Comparison of ENCODE assay signal across 14 cellular contexts in genomic region chr15:98845138-98845884, GRCh38.
DNase-seq lines count a peak whose midpoint lies in the region; ATAC-seq and TF ChIP-seq lines count a peak whose summit lies in the region.
"Had no signal": no experiment of that assay in that cellular context is flagged by ENCODE, and none has a peak within 500 bp of the region (broad histone marks: within the 10 kb centered on the region; RNA-seq: fewer than 3 reads in every experiment).

No MANE protein-coding gene starts in this region.

- POLR2A ChIA-PET in A673 (lab: Charles Lee; ENCODE audit: low non-redundant PET): no interaction called here

- H3K27ac Mint-ChIP-seq in activated T-helper 17 cell treated with anti-CD3 and anti-CD28 coated beads, Interleukin-2, amount 50 U/mL, for 72 hours: no peak overlapping the region
- H3K27ac Mint-ChIP-seq: B cell, brain had no signal

- DNase-seq in A673 (ENCODE audit: low spot score) (peak; percentile 57), kidney tubule cell (ENCODE audit: low spot score) (peak; percentile 23), mesenteric fat pad (ENCODE audit: low spot score) (no peak), dermis blood vessel endothelial cell (no peak)
- no peak for DNase-seq in stimulated activated CD4-positive, alpha-beta T cell treated with anti-CD3 and anti-CD28 coated beads, Interleukin-4, amount 100 ng/mL, for 1 hour
- DNase-seq: DMS53, kidney, NCI-H1105, transverse colon had no signal

- H3K4me1 ChIP-seq in A673 (ENCODE audit: insufficient read depth, low read length, poor library complexity, severe bottlenecking) (peaks cover 44% of the 10 kb centered on the region), HUES64 (ENCODE audit: insufficient read depth, low read length) (peaks cover 46% of the 10 kb centered on the region)

- intact Hi-C loops in A673 (cut with micrococcal nuclease; ENCODE audit: unreplicated experiment): no loop called here

- peaks cover 14% of the 10 kb centered on the region for H3K4me1 Mint-ChIP-seq in activated T-helper 17 cell treated with anti-CD3 and anti-CD28 coated beads, Interleukin-2, amount 50 U/mL, for 72 hours

- no peaks in the 10 kb centered on the region for H3K27me3 ChIP-seq in A673 (replicated peaks; ENCODE audit: insufficient read depth, low read depth, low read length, poor library complexity)
- H3K27me3 ChIP-seq in HUES64 (ENCODE audit: insufficient read depth, low read length): no peaks in the 10 kb centered on the region
- H3K27me3 ChIP-seq: transverse colon had no signal

- no peak for ATAC-seq in activated T-helper 17 cell treated with anti-CD3 and anti-CD28 coated beads, Interleukin-2, amount 50 U/mL, for 72 hours (replicated peaks)
- ATAC-seq in HG02610 (IDR thresholded peaks at IDR 0.05; ENCODE audit: unreplicated experiment): no peak

- no peaks in the 10 kb centered on the region for H3K27me3 Mint-ChIP-seq in activated T-helper 17 cell treated with anti-CD3 and anti-CD28 coated beads, Interleukin-2, amount 50 U/mL, for 72 hours

- H3K36me3 Mint-ChIP-seq in activated T-helper 17 cell treated with anti-CD3 and anti-CD28 coated beads, Interleukin-2, amount 50 U/mL, for 72 hours (ENCODE audit: low read depth): no peaks in the 10 kb centered on the region

- no peaks in the 10 kb centered on the region for H3K9me3 ChIP-seq in A673 (ENCODE audit: low read depth, low read length, poor library complexity, severe bottlenecking)
- H3K9me3 ChIP-seq in HUES64 (ENCODE audit: insufficient read depth, low read depth, low read length): no peaks in the 10 kb centered on the region
- H3K9me3 ChIP-seq: transverse colon had no signal

- no peak for TF ChIP-seq CTCF in A673 (conservative IDR thresholded peaks at IDR 0.05; ENCODE audit: low read depth, low read length)

- no TSS peak for BruUV-seq in A673 (replicated peaks; lab: Mats Ljungman, UMichigan)

- 58% methylated on average over 4 of the region's 6 CpGs for WGBS in HUES64

- H3K27ac ChIP-seq in A673 (ENCODE audit: low read depth, low read length, poor library complexity, severe bottlenecking) (peak overlapping the region; percentile 77), HUES64 (ENCODE audit: low read depth, low read length) (peak overlapping the region; percentile 47; the same call in 1 of the 2 replicates)
- H3K27ac ChIP-seq: transverse colon had no signal

- H3K36me3 ChIP-seq in A673 (ENCODE audit: insufficient read depth, low read length, poor library complexity, severe bottlenecking): no peaks in the 10 kb centered on the region
- no peaks in the 10 kb centered on the region for H3K36me3 ChIP-seq in HUES64 (ENCODE audit: insufficient read depth, low read length)
- H3K36me3 ChIP-seq: transverse colon had no signal

- no peaks in the 10 kb centered on the region for H3K9me3 Mint-ChIP-seq in activated T-helper 17 cell treated with anti-CD3 and anti-CD28 coated beads, Interleukin-2, amount 50 U/mL, for 72 hours
- H3K9me3 Mint-ChIP-seq: brain had no signal

- no peak overlapping the region for H3K9ac ChIP-seq in HUES64 (ENCODE audit: low read depth, low read length)

- no peak overlapping the region for H3K4me3 ChIP-seq in A673 (ENCODE audit: low read depth, low read length, poor library complexity, severe bottlenecking)
- no peak overlapping the region for H3K4me3 ChIP-seq in HUES64 (ENCODE audit: low read length)
- H3K4me3 ChIP-seq: transverse colon had no signal

- CTCF ChIA-PET in A673 (lab: Charles Lee): no interaction called here

- peak overlapping the region; percentile 10 for H3K4me3 Mint-ChIP-seq in activated T-helper 17 cell treated with anti-CD3 and anti-CD28 coated beads, Interleukin-2, amount 50 U/mL, for 72 hours
- H3K4me3 Mint-ChIP-seq: B cell, brain had no signal

Comparison
In these comparisons a context has a peak if more than half of its experiments do, and no peak if none do; other contexts are left out.
1. DNase-seq: peak in A673 (single experiment) and kidney tubule cell (single experiment); none in mesenteric fat pad (single experiment), stimulated activated CD4-positive, alpha-beta T cell treated with anti-CD3 and anti-CD28 coated beads, Interleukin-4, amount 100 ng/mL, for 1 hour (single experiment) and dermis blood vessel endothelial cell (single experiment).